Comparison of ENCODE assay signal across 7 cellular contexts in the genomic region with DNA sequence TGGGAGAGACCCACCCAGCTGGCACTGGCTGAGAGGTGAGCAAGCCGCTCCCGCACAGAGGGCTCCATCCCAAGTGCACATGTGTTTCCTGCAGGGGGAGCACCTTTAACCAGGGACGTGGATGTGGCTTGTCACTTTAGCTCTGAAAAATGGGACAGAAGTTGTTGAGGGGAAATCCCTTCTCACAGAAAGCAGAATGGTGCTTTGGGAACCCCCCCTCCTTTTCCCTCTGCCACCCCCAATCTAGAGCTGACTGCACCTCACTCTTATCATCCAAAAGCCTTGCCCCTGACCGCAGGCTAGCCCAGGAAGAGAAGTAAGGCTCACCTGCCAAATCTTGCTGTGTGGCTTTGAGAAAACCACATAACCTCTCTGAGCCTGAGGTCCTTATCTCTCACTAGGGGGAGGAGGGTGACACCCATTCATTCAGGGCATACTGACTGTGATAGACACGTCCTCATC.
DNase-seq lines count a peak whose midpoint lies in the region; ATAC-seq and TF ChIP-seq lines count a peak whose summit lies in the region.

No MANE protein-coding gene starts in this region.

- no peak overlapping the region for H2AFZ ChIP-seq in Karpas-422 (ENCODE audit: low read length)

- H3K4me2 ChIP-seq in Karpas-422 (ENCODE audit: low read depth, low read length, poor library complexity, severe bottlenecking), result no peak overlapping the region

- DNase-seq in GM10248 (ENCODE audit: extremely low spot score) (peak; percentile 46), Karpas-422 (peak; percentile 47), osteocyte (ENCODE audit: extremely low spot score, unreplicated experiment) (no peak), gastrocnemius medialis (no peak), NOMO-1 (lab: John Stamatoyannopoulos, UW; ENCODE audit: unreplicated experiment in 2 of 2) (no peak)
- DNase-seq in activated naive CD8-positive, alpha-beta T cell treated with anti-CD3 and anti-CD28 coated beads, Interleukin-2, amount 50 U/mL, for 24 hours, result peak; percentile 62

- no peak overlapping the region for H3K4me3 ChIP-seq in Karpas-422 (ENCODE audit: low read length)
- no peak overlapping the region for H3K4me3 ChIP-seq in gastrocnemius medialis

- no peak for TF ChIP-seq CTCF in GM10248 (IDR thresholded peaks at IDR 0.05; ENCODE audit: control extremely low read depth, extremely low read depth, low read depth, missing control alignments)
- TF ChIP-seq CTCF in osteocyte (IDR thresholded peaks at IDR 0.05), result peak; percentile 38
- TF ChIP-seq CTCF in gastrocnemius medialis (IDR thresholded peaks at IDR 0.05 in 4 of 5, conservative IDR thresholded peaks at IDR 0.05 in 1 of 5), result no peak

- no peaks in the 10 kb centered on the region for H4K20me1 ChIP-seq in Karpas-422 (ENCODE audit: insufficient read depth, low read depth, low read length)

- peak overlapping the region; percentile 40 for H3K4me3 Mint-ChIP-seq in activated naive CD8-positive, alpha-beta T cell treated with anti-CD3 and anti-CD28 coated beads, Interleukin-2, amount 50 U/mL, for 24 hours
- H3K4me3 Mint-ChIP-seq in osteocyte (ENCODE audit: unreplicated experiment), result no peak overlapping the region

- no peaks in the 10 kb centered on the region for H3K9me3 Mint-ChIP-seq in activated naive CD8-positive, alpha-beta T cell treated with anti-CD3 and anti-CD28 coated beads, Interleukin-2, amount 50 U/mL, for 24 hours
- no peaks in the 10 kb centered on the region for H3K9me3 Mint-ChIP-seq in osteocyte (ENCODE audit: unreplicated experiment)

- no peaks in the 10 kb centered on the region for H3K9me3 ChIP-seq in Karpas-422 (ENCODE audit: low read length)
- no peaks in the 10 kb centered on the region for H3K9me3 ChIP-seq in gastrocnemius medialis

- CTCF ChIA-PET in GM10248 (lab: Yijun Ruan, JAX), result interaction anchor here (0.7 to 2.4 kb wide), 8 partner anchors 9 to 147 kb away, joined by 3 to 10 read pairs (median 6); no protein-coding TSS in a partner anchor

- H3K36me3 Mint-ChIP-seq in activated naive CD8-positive, alpha-beta T cell treated with anti-CD3 and anti-CD28 coated beads, Interleukin-2, amount 50 U/mL, for 24 hours (ENCODE audit: low read depth), result no peaks in the 10 kb centered on the region
- no peaks in the 10 kb centered on the region for H3K36me3 Mint-ChIP-seq in osteocyte (ENCODE audit: unreplicated experiment)

- H3K36me3 ChIP-seq in Karpas-422 (ENCODE audit: insufficient read depth, low read length) (no peaks in the 10 kb centered on the region), gastrocnemius medialis (no peaks in the 10 kb centered on the region)

- H3K27ac ChIP-seq in Karpas-422 (ENCODE audit: low read length) (no peak overlapping the region), gastrocnemius medialis (no peak overlapping the region)

- POLR2A ChIA-PET in GM10248 (lab: Yijun Ruan, JAX), result no interaction called here

- peak; percentile 87 for ATAC-seq in activated naive CD8-positive, alpha-beta T cell treated with anti-CD3 and anti-CD28 coated beads, Interleukin-2, amount 50 U/mL, for 24 hours
- ATAC-seq in GM18867 (IDR thresholded peaks at IDR 0.05; ENCODE audit: unreplicated experiment), result no peak
- ATAC-seq in gastrocnemius medialis, result no peak

- 0 out of 2 replicates have a peak, but pooled peaks cover under 1% of the 10 kb centered on the region for H3K4me1 ChIP-seq in Karpas-422 (ENCODE audit: low read length)
- H3K4me1 ChIP-seq in gastrocnemius medialis, result no peaks in the 10 kb centered on the region

- H3K9me2 ChIP-seq in Karpas-422 (replicated peaks; ENCODE audit: insufficient read depth, low read length), result no peaks in the 10 kb centered on the region

- H3K27ac Mint-ChIP-seq in activated naive CD8-positive, alpha-beta T cell treated with anti-CD3 and anti-CD28 coated beads, Interleukin-2, amount 50 U/mL, for 24 hours, result peak overlapping the region; percentile 86
- no peak overlapping the region for H3K27ac Mint-ChIP-seq in osteocyte (ENCODE audit: unreplicated experiment)

- peaks cover 24% of the 10 kb centered on the region for H3K27me3 Mint-ChIP-seq in activated naive CD8-positive, alpha-beta T cell treated with anti-CD3 and anti-CD28 coated beads, Interleukin-2, amount 50 U/mL, for 24 hours
- H3K27me3 Mint-ChIP-seq in osteocyte (ENCODE audit: unreplicated experiment), result peaks cover 13% of the 10 kb centered on the region

- no peak overlapping the region for H3K9ac ChIP-seq in Karpas-422 (ENCODE audit: low read length)

- peaks cover 25% of the 10 kb centered on the region for H3K4me1 Mint-ChIP-seq in activated naive CD8-positive, alpha-beta T cell treated with anti-CD3 and anti-CD28 coated beads, Interleukin-2, amount 50 U/mL, for 24 hours
- peaks cover 5% of the 10 kb centered on the region for H3K4me1 Mint-ChIP-seq in osteocyte (ENCODE audit: unreplicated experiment)

- no peak for TF ChIP-seq POLR2A in gastrocnemius medialis (IDR thresholded peaks at IDR 0.05)

- H3K27me3 ChIP-seq in Karpas-422 (ENCODE audit: low read length) (no peaks in the 10 kb centered on the region), gastrocnemius medialis (peaks cover 0 to 4% (median 0%) of the 10 kb centered on the region in 3 donors)

- no peaks in the 10 kb centered on the region for H3K79me2 ChIP-seq in Karpas-422 (ENCODE audit: low read length)

- intact Hi-C loops in gastrocnemius medialis (cut with DNase I; ENCODE audit: low total_unique reads), result loop anchor here (10.0 kb wide), 1 partner anchor 88 kb away; no protein-coding TSS in a partner anchor

- in situ Hi-C loops in gastrocnemius medialis (cut with MboI; ENCODE audit: low sequenced_read_pairs in 4 of 4), result no loop called here

Comparison
In these comparisons a context has a peak if more than half of its experiments do, and no peak if none do; other contexts are left out.
1. DNase-seq: peak in GM10248 (single experiment), Karpas-422 (single experiment) and activated naive CD8-positive, alpha-beta T cell treated with anti-CD3 and anti-CD28 coated beads, Interleukin-2, amount 50 U/mL, for 24 hours (single experiment); none in osteocyte (single experiment), gastrocnemius medialis (0 of 2) and NOMO-1 (0 of 2).